Comparison of ENCODE assay signal across 8 cellular contexts in the genomic region with DNA sequence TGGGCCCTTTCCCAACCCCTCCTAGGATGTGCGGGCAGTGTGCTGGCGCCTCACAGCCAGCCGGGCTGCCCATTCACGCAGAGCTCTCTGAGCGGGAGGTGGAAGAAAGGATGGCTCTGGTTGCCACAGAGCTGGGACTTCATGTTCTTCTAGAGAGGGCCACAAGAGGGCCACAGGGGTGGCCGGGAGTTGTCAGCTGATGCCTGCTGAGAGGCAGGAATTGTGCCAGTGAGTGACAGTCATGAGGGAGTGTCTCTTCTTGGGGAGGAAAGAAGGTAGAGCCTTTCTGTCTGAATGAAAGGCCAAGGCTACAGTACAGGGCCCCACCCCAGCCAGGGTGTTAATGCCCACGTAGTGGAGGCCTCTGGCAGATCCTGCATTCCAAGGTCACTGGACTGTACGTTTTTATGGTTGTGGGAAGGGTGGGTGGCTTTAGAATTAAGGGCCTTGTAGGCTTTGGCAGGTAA. TPM values are rescaled to one million over a fixed set of nuclear protein-coding genes. Genes with fewer than 3 reads are reported as not detected.
DNase-seq lines count a peak whose midpoint lies in the region; ATAC-seq, FAIRE-seq and TF ChIP-seq lines count a peak whose summit lies in the region.

No MANE protein-coding gene starts in this region.

- intact Hi-C loops in Calu3 (cut with micrococcal nuclease; ENCODE audit: unreplicated experiment): no loop called here
- intact Hi-C loops in K562 (cut with micrococcal nuclease): loop anchor here (1.0 kb wide), 1 partner anchor 17 kb away; no protein-coding TSS in a partner anchor

- peaks cover 24% of the 10 kb centered on the region for H3K4me1 Mint-ChIP-seq in Calu3 (ENCODE audit: low read depth, unreplicated experiment)
- peaks cover 4% of the 10 kb centered on the region in 2 donors for H3K4me1 Mint-ChIP-seq in stimulated activated naive B cell treated with anti-CD40 and anti-IgM and Interleukin-4, amounts not matched to agents 10 μg/mL and 1 μg/mL and 100 μg/mL, for 72 hours

- 0 out of 4 replicates have a peak overlapping the region, but pooled peaks of 1 of the 2 experiments have one; percentile 5 for H3K9ac ChIP-seq in K562 (ENCODE audit: insufficient read depth in 1 of 2, low read depth in 2 of 2, low read length in 2 of 2)

- TF ChIP-seq CTCF in Calu3 (IDR thresholded peaks at IDR 0.05; ENCODE audit: unreplicated experiment) (peak; percentile 84), K562 (IDR thresholded peaks at IDR 0.05 in 2 of 3, conservative IDR thresholded peaks at IDR 0.05 in 1 of 3; ENCODE audit: insufficient read depth in 2 of 3, low read depth in 1 of 3, low read length in 3 of 3) (peak; percentile 62 to 81 (median 77))

- WGBS in K562 (ENCODE audit: insufficient coverage, low coverage, missing lambda C conversion rate): 22% methylated on average over 7 of the region's 8 CpGs

- no peaks in the 10 kb centered on the region for H3K27me3 ChIP-seq in K562 (ENCODE audit: control insufficient read depth in 2 of 2, insufficient read depth in 2 of 2, low read length in 2 of 2)

- FAIRE-seq in K562 (lab: Jason Lieb, UNC): peak; percentile 95

- H3K9me1 ChIP-seq in K562 (ENCODE audit: control insufficient read depth, insufficient read depth, low read length): peaks cover 6% of the 10 kb centered on the region

- ATAC-seq in HG02642 (IDR thresholded peaks at IDR 0.05; ENCODE audit: poor library complexity, unreplicated experiment) (peak; percentile 47), K562 (peak; percentile 87), GM18909 (IDR thresholded peaks at IDR 0.05; ENCODE audit: poor library complexity, unreplicated experiment) (no peak), GM18870 (IDR thresholded peaks at IDR 0.05; ENCODE audit: unreplicated experiment) (no peak)
- peak; percentile 83 to 85 for ATAC-seq in stimulated activated naive B cell treated with anti-CD40 and anti-IgM and Interleukin-4, amounts not matched to agents 10 μg/mL and 1 μg/mL and 100 μg/mL, for 72 hours (replicated peaks)

- H3K27ac Mint-ChIP-seq in Calu3 (ENCODE audit: unreplicated experiment): peak overlapping the region; percentile 5
- no peak overlapping the region for H3K27ac Mint-ChIP-seq in stimulated activated naive B cell treated with anti-CD40 and anti-IgM and Interleukin-4, amounts not matched to agents 10 μg/mL and 1 μg/mL and 100 μg/mL, for 72 hours

- H3K4me1 ChIP-seq in K562 (replicated peaks in 1 of 2; ENCODE audit: control insufficient read depth in 2 of 2, insufficient read depth in 2 of 2, low read length in 2 of 2): peaks cover 48 to 56% of the 10 kb centered on the region in 2 experiments

- no peak for TF ChIP-seq POLR2A in K562 (conservative IDR thresholded peaks at IDR 0.05)

- DNase-seq in Calu3: peak; percentile 82
- peak; percentile 27 for DNase-seq in NCI-H82 treated with DMSO at 0.1 percent for 48 hours (lab: John Stamatoyannopoulos, UW; ENCODE audit: unreplicated experiment)
- peak; percentile 82 to 88 (median 84) for DNase-seq in K562 (ENCODE audit: extremely low read depth in 1 of 4, low spot score in 3 of 4)
- peak; percentile 84 for DNase-seq in iPS-NIHi7 (ENCODE audit: extremely low spot score)
- DNase-seq in stimulated activated naive B cell treated with anti-CD40 and anti-IgM and Interleukin-4, amounts not matched to agents 10 μg/mL and 1 μg/mL and 100 μg/mL, for 72 hours: no peak

- H4K20me1 ChIP-seq in K562 (replicated peaks; ENCODE audit: control insufficient read depth, insufficient read depth, low read length): no peaks in the 10 kb centered on the region

- H3K27ac ChIP-seq in K562 (ENCODE audit: extremely low read depth, low read depth, low read length): no peak overlapping the region; the same call in 1 of the 3 replicates

- no peaks in the 10 kb centered on the region for H3K27me3 Mint-ChIP-seq in Calu3 (ENCODE audit: unreplicated experiment)
- H3K27me3 Mint-ChIP-seq in stimulated activated naive B cell treated with anti-CD40 and anti-IgM and Interleukin-4, amounts not matched to agents 10 μg/mL and 1 μg/mL and 100 μg/mL, for 72 hours: no peaks in the 10 kb centered on the region

- H3K4me3 Mint-ChIP-seq in Calu3 (ENCODE audit: low read depth, unreplicated experiment): no peak overlapping the region
- H3K4me3 Mint-ChIP-seq in stimulated activated naive B cell treated with anti-CD40 and anti-IgM and Interleukin-4, amounts not matched to agents 10 μg/mL and 1 μg/mL and 100 μg/mL, for 72 hours: no peak overlapping the region

- H3K79me2 ChIP-seq in K562 (ENCODE audit: control insufficient read depth, insufficient read depth, low read length): peaks cover 8% of the 10 kb centered on the region; the same call in 2 of the 3 replicates

- TF ChIP-seq RAD21 in K562 (CRISPR knock-in tag; conservative IDR thresholded peaks at IDR 0.05 in 1 of 2, IDR thresholded peaks at IDR 0.05 in 1 of 2): peak; percentile 14 to 54; a peak in 2 of 4 replicates

- BruUV-seq in Calu3 (replicated peaks; lab: Mats Ljungman, UMichigan) (no TSS peak), K562 (replicated peaks; lab: Mats Ljungman, UMichigan) (no TSS peak)

- no peaks in the 10 kb centered on the region for H3K9me3 ChIP-seq in K562 (replicated peaks; ENCODE audit: control insufficient read depth, insufficient read depth, low read depth, low read length)

- peaks cover 44% of the 10 kb centered on the region; the same call in 2 of the 3 replicates for H3K36me3 ChIP-seq in K562 (ENCODE audit: control insufficient read depth, insufficient read depth, low read length)

- no peak overlapping the region; the same call in 1 of the 2 replicates for H3K4me2 ChIP-seq in K562 (ENCODE audit: insufficient read depth, low read length)

- POLR2A ChIA-PET in K562 (lab: Yijun Ruan, JAX): interaction anchor here (0.6 to 1.1 kb wide), 5 partner anchors 8 to 29 kb away, joined by 3 to 6 read pairs (median 4); partner anchors contain the start of gene FAM131A

- CTCF ChIA-PET in Calu3 (lab: Charles Lee): interaction anchor here (0.7 to 1.1 kb wide), 7 partner anchors 8 to 403 kb away, joined by 3 to 6 read pairs (median 3); partner anchors contain the start of gene FAM131A
- CTCF ChIA-PET in K562 (lab: Yijun Ruan, JAX; ENCODE audit: low intra/inter-chr PET ratio): no interaction called here

- no peak overlapping the region for H3K4me3 ChIP-seq in K562

- no peaks in the 10 kb centered on the region for H3K9me3 Mint-ChIP-seq in Calu3 (ENCODE audit: low read depth, unreplicated experiment)
- no peaks in the 10 kb centered on the region for H3K9me3 Mint-ChIP-seq in stimulated activated naive B cell treated with anti-CD40 and anti-IgM and Interleukin-4, amounts not matched to agents 10 μg/mL and 1 μg/mL and 100 μg/mL, for 72 hours

- TF ChIP-seq EP300 in K562 (IDR thresholded peaks at IDR 0.05; ENCODE audit: low read length): no peak

- H2AFZ ChIP-seq in K562 (ENCODE audit: low read depth, low read length): no peak overlapping the region

- peaks cover 24% of the 10 kb centered on the region for H3K36me3 Mint-ChIP-seq in Calu3 (ENCODE audit: insufficient read depth, unreplicated experiment)
- H3K36me3 Mint-ChIP-seq in stimulated activated naive B cell treated with anti-CD40 and anti-IgM and Interleukin-4, amounts not matched to agents 10 μg/mL and 1 μg/mL and 100 μg/mL, for 72 hours: peaks cover 21 to 28% of the 10 kb centered on the region in 2 donors

- in situ Hi-C loops in K562 (cut with MboI): no loop called here

RNA-seq across cellular contexts. Expression of gene FAM131A, which starts 8.3 kb away (rescaled TPM):
- 24.4 and 29.2 TPM in 2 replicates for total RNA-seq in Calu3 (2022)
- total RNA-seq in K562 (2011; cell fraction: chromatin; rRNA removed; ENCODE audit: low replicate concordance): 29.4 and 66.9 TPM in 2 replicates
- total RNA-seq in K562 (2011; cell fraction: nucleolus; rRNA removed): 33.2 and 33.8 TPM in 2 replicates
- 38.1 and 45.6 TPM in 2 replicates for total RNA-seq in K562 (2011; cell fraction: nucleoplasm; rRNA removed)
- 11.1 and 12.9 TPM in 2 replicates for total RNA-seq in K562 (2014; rRNA removed)
- total RNA-seq in K562 (2014; rRNA removed; fragmentation: Illumina TruSeq; extraction: Trizol): 2.8 and 3.6 TPM in 2 replicates
- 4.3 and 5.3 TPM in 2 replicates for total RNA-seq in K562 (2015; rRNA removed; fragmentation: Illumina TruSeq; extraction: Trizol)
- total RNA-seq in K562 (2021): 8.9 and 9.1 TPM in 2 replicates
- polyA plus RNA-seq in K562 (2011; rRNA removed): 11.0 and 11.7 TPM in 2 replicates
- 16.4 and 28.8 TPM in 2 replicates for polyA plus RNA-seq in K562 (2011; cell fraction: cytosol; rRNA removed)
- 22.8 and 31.3 TPM in 2 replicates for polyA plus RNA-seq in K562 (2011; cell fraction: nucleus; rRNA removed)
- polyA plus RNA-seq in K562 (2012): 7.3 and 11.6 TPM in 2 replicates
- 3.8 and 5.1 TPM in 2 replicates for polyA plus RNA-seq in K562 (2014; fragmentation: Illumina TruSeq; extraction: Trizol)
- polyA plus RNA-seq in K562 (2014; fragmentation: Nextera tagmentation; extraction: Ambion mirVana): 1 to 10 TPM in 1 of 2 experiments, under 1 TPM in 1; 0.48 to 1.4 TPM
- polyA plus RNA-seq in K562 (2014; rRNA removed): 9.4 and 9.8 TPM in 2 replicates
- polyA minus RNA-seq in K562 (2011; rRNA and poly(A)+ RNA removed): 5.0 and 9.2 TPM in 2 replicates
- polyA minus RNA-seq in K562 (2011; cell fraction: cytosol; rRNA and poly(A)+ RNA removed): 5.5 and 12.1 TPM in 2 replicates
- 5.3 and 8.0 TPM in 2 replicates for polyA minus RNA-seq in K562 (2011; cell fraction: nucleus; rRNA and poly(A)+ RNA removed)

RNA-seq across cellular contexts. Expression of gene CLCN2, which starts 15.7 kb away (rescaled TPM):
- total RNA-seq in Calu3 (2022) (22.9 and 25.3 TPM in 2 replicates), K562 (2014; rRNA removed) (8.9 and 12.9 TPM in 2 replicates), K562 (2014; rRNA removed; fragmentation: Illumina TruSeq; extraction: Trizol) (4.1 and 5.2 TPM in 2 replicates), K562 (2015; rRNA removed; fragmentation: Illumina TruSeq; extraction: Trizol) (6.9 TPM in 2 replicates), K562 (2021) (13.5 and 14.0 TPM in 2 replicates)
- 48.8 and 135 TPM in 2 replicates for total RNA-seq in K562 (2011; cell fraction: chromatin; rRNA removed; ENCODE audit: low replicate concordance)
- 68.7 and 80.4 TPM in 2 replicates for total RNA-seq in K562 (2011; cell fraction: nucleolus; rRNA removed)
- 60.3 and 66.2 TPM in 2 replicates for total RNA-seq in K562 (2011; cell fraction: nucleoplasm; rRNA removed)
- polyA plus RNA-seq in K562 (2011; rRNA removed) (5.7 and 10.9 TPM in 2 replicates), K562 (2014; fragmentation: Illumina TruSeq; extraction: Trizol) (9.4 and 10.2 TPM in 2 replicates), K562 (2014; fragmentation: Nextera tagmentation; extraction: Ambion mirVana) (under 1 TPM; 0.10 to 0.39 TPM), K562 (2014; rRNA removed) (12.8 and 14.4 TPM in 2 replicates)
- polyA plus RNA-seq in K562 (2011; cell fraction: cytosol; rRNA removed): 5.9 and 9.1 TPM in 2 replicates
- polyA plus RNA-seq in K562 (2011; cell fraction: nucleus; rRNA removed): 58.7 and 74.2 TPM in 2 replicates
- 9.7 and 11.6 TPM in 2 replicates for polyA plus RNA-seq in K562 (2012)
- polyA minus RNA-seq in K562 (2011; rRNA and poly(A)+ RNA removed): 7.4 and 9.0 TPM in 2 replicates
- 6.6 and 7.6 TPM in 2 replicates for polyA minus RNA-seq in K562 (2011; cell fraction: cytosol; rRNA and poly(A)+ RNA removed)
- 30.6 and 37.0 TPM in 2 replicates for polyA minus RNA-seq in K562 (2011; cell fraction: nucleus; rRNA and poly(A)+ RNA removed)

RNA-seq across cellular contexts. Expression of gene POLR2H, which starts 15.8 kb away (rescaled TPM):
- 128 and 131 TPM in 2 replicates for total RNA-seq in Calu3 (2022)
- total RNA-seq in K562 (2011; cell fraction: chromatin; rRNA removed; ENCODE audit: low replicate concordance): 300 and 317 TPM in 2 replicates
- total RNA-seq in K562 (2011; cell fraction: nucleolus; rRNA removed): 170 and 180 TPM in 2 replicates
- total RNA-seq in K562 (2011; cell fraction: nucleoplasm; rRNA removed): 229 and 244 TPM in 2 replicates
- 128 and 149 TPM in 2 replicates for total RNA-seq in K562 (2014; rRNA removed)
- 160 and 175 TPM in 2 replicates for total RNA-seq in K562 (2014; rRNA removed; fragmentation: Illumina TruSeq; extraction: Trizol)
- total RNA-seq in K562 (2015; rRNA removed; fragmentation: Illumina TruSeq; extraction: Trizol): 145 and 147 TPM in 2 replicates
- total RNA-seq in K562 (2021): 134 and 135 TPM in 2 replicates
- polyA plus RNA-seq in K562 (2011; rRNA removed): 289 and 319 TPM in 2 replicates
- 191 and 459 TPM in 2 replicates for polyA plus RNA-seq in K562 (2011; cell fraction: cytosol; rRNA removed)
- polyA plus RNA-seq in K562 (2011; cell fraction: nucleus; rRNA removed): 324 and 334 TPM in 2 replicates
- polyA plus RNA-seq in K562 (2012): 100 and 156 TPM in 2 replicates
- 220 and 222 TPM in 2 replicates for polyA plus RNA-seq in K562 (2014; fragmentation: Illumina TruSeq; extraction: Trizol)
- 100 to 1,000 TPM; 502 to 512 TPM for polyA plus RNA-seq in K562 (2014; fragmentation: Nextera tagmentation; extraction: Ambion mirVana)
- 245 and 256 TPM in 2 replicates for polyA plus RNA-seq in K562 (2014; rRNA removed)
- 167 and 184 TPM in 2 replicates for polyA minus RNA-seq in K562 (2011; rRNA and poly(A)+ RNA removed)
- polyA minus RNA-seq in K562 (2011; cell fraction: cytosol; rRNA and poly(A)+ RNA removed): 56.9 and 60.7 TPM in 2 replicates
- polyA minus RNA-seq in K562 (2011; cell fraction: nucleus; rRNA and poly(A)+ RNA removed): 51.2 and 86.4 TPM in 2 replicates

RNA-seq across cellular contexts. Expression of gene EIF4G1, which starts 31.3 kb away (rescaled TPM):
- total RNA-seq in Calu3 (2022) (662 and 673 TPM in 2 replicates), K562 (2014; rRNA removed) (299 and 324 TPM in 2 replicates), K562 (2014; rRNA removed; fragmentation: Illumina TruSeq; extraction: Trizol) (117 and 129 TPM in 2 replicates), K562 (2015; rRNA removed; fragmentation: Illumina TruSeq; extraction: Trizol) (141 and 154 TPM in 2 replicates), K562 (2021) (493 and 505 TPM in 2 replicates)
- 281 and 575 TPM in 2 replicates for total RNA-seq in K562 (2011; cell fraction: chromatin; rRNA removed; ENCODE audit: low replicate concordance)
- total RNA-seq in K562 (2011; cell fraction: nucleolus; rRNA removed): 207 and 253 TPM in 2 replicates
- total RNA-seq in K562 (2011; cell fraction: nucleoplasm; rRNA removed): 202 and 220 TPM in 2 replicates
- polyA plus RNA-seq in K562 (2011; rRNA removed) (155 and 197 TPM in 2 replicates), K562 (2014; fragmentation: Illumina TruSeq; extraction: Trizol) (343 and 378 TPM in 2 replicates), K562 (2014; fragmentation: Nextera tagmentation; extraction: Ambion mirVana) (1 to 10 TPM; 4.6 to 6.5 TPM), K562 (2014; rRNA removed) (216 and 241 TPM in 2 replicates)
- 158 and 307 TPM in 2 replicates for polyA plus RNA-seq in K562 (2011; cell fraction: cytosol; rRNA removed)
- polyA plus RNA-seq in K562 (2011; cell fraction: nucleus; rRNA removed): 252 and 363 TPM in 2 replicates
- polyA plus RNA-seq in K562 (2012): 182 and 302 TPM in 2 replicates
- 200 and 276 TPM in 2 replicates for polyA minus RNA-seq in K562 (2011; rRNA and poly(A)+ RNA removed)
- 226 and 260 TPM in 2 replicates for polyA minus RNA-seq in K562 (2011; cell fraction: cytosol; rRNA and poly(A)+ RNA removed)
- 82.8 and 104 TPM in 2 replicates for polyA minus RNA-seq in K562 (2011; cell fraction: nucleus; rRNA and poly(A)+ RNA removed)

RNA-seq across cellular contexts. Expression of gene THPO, which starts 32.3 kb away (rescaled TPM):
- total RNA-seq in Calu3 (2022) (not detected in 2 replicates), K562 (2014; rRNA removed) (0.24 TPM in 1 of 2 replicates, not detected in the other), K562 (2014; rRNA removed; fragmentation: Illumina TruSeq; extraction: Trizol) (0.36 TPM in 1 of 2 replicates, not detected in the other), K562 (2015; rRNA removed; fragmentation: Illumina TruSeq; extraction: Trizol) (0.11 and 0.22 TPM in 2 replicates), K562 (2021) (0.40 and 0.62 TPM in 2 replicates)
- 1.6 and 3.6 TPM in 2 replicates for total RNA-seq in K562 (2011; cell fraction: chromatin; rRNA removed; ENCODE audit: low replicate concordance)
- 1.3 and 3.7 TPM in 2 replicates for total RNA-seq in K562 (2011; cell fraction: nucleolus; rRNA removed)
- 2.0 and 2.9 TPM in 2 replicates for total RNA-seq in K562 (2011; cell fraction: nucleoplasm; rRNA removed)
- polyA plus RNA-seq in K562 (2011; rRNA removed) (0.18 and 0.56 TPM in 2 replicates), K562 (2014; fragmentation: Illumina TruSeq; extraction: Trizol) (0.64 and 1.1 TPM in 2 replicates), K562 (2014; fragmentation: Nextera tagmentation; extraction: Ambion mirVana) (under 1 TPM; 0.11 to 0.28 TPM), K562 (2014; rRNA removed) (0.34 and 0.50 TPM in 2 replicates)
- 0.29 and 2.3 TPM in 2 replicates for polyA plus RNA-seq in K562 (2011; cell fraction: cytosol; rRNA removed)
- polyA plus RNA-seq in K562 (2011; cell fraction: nucleus; rRNA removed): 0.46 and 2.7 TPM in 2 replicates
- 0.60 and 0.68 TPM in 2 replicates for polyA plus RNA-seq in K562 (2012)
- 0.12 and 0.39 TPM in 2 replicates for polyA minus RNA-seq in K562 (2011; rRNA and poly(A)+ RNA removed)
- polyA minus RNA-seq in K562 (2011; cell fraction: cytosol; rRNA and poly(A)+ RNA removed): 1.1 TPM in 1 of 2 replicates, not detected in the other
- 0.33 and 1.8 TPM in 2 replicates for polyA minus RNA-seq in K562 (2011; cell fraction: nucleus; rRNA and poly(A)+ RNA removed)

Comparison
In these comparisons a context has a peak if more than half of its experiments do, and no peak if none do; other contexts are left out.
1. ATAC-seq: peak in HG02642 (single experiment), K562 (single experiment) and stimulated activated naive B cell treated with anti-CD40 and anti-IgM and Interleukin-4, amounts not matched to agents 10 μg/mL and 1 μg/mL and 100 μg/mL, for 72 hours (2 of 2); none in GM18909 (single experiment) and GM18870 (single experiment).